3 cellular contexts compared by ENCODE assay signal in genomic region chr6:19557191-19557590, GRCh38.
"Had no signal": no experiment of that assay in that cellular context is flagged by ENCODE, and none has a peak within 500 bp of the region (broad histone marks: within the 10 kb centered on the region; RNA-seq: fewer than 3 reads in every experiment).

No MANE protein-coding gene starts in this region.

- ATAC-seq: GM12878 had no signal

- DNase-seq: GDM1, GF-D8 had no signal
